In the genomic region with DNA sequence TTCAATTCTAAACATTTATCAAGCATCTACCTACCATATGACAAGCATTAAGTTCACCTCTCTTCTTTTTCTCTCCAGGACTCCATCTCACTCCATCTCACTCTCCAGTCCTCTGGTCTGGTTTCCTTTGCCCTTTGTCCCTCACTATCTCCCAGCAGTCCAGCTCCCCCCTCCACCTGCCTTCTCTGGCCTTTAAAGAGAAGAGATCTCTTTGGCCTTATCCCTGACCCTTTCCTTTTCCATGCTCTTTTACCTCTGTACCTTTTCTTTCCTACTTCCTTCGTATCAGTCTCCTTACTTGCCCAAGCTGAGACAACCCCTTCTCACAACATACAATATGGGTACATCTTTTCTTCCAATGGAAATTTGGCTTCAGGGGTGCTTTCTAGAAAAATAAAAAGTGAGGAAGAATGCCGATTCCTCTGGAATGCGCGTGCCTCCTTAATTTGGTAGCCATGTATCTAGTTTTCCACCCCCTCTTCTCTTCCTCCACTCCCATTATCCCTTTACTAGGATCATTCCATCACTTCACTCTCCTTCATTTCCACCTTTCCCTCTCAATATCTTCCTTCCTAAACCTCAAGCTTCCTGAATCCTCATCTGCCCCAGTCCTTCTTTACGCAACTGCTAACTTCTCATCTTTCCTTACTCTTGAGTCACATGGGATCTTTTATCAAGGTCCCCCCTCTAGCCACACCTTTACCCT, we compare ENCODE assay signal across 8 cellular contexts. TPM values are rescaled to one million over a fixed set of nuclear protein-coding genes. Genes with fewer than 3 reads are reported as not detected.
A peak's percentile ranks its signal among the peaks of the same experiment; 100 is the strongest.
DNase-seq lines count a peak whose midpoint lies in the region; ATAC-seq and TF ChIP-seq lines count a peak whose summit lies in the region.

No MANE protein-coding gene starts in this region.

- peak overlapping the region; percentile 94 for H3K27ac Mint-ChIP-seq in activated CD8-positive, alpha-beta memory T cell treated with anti-CD3 and anti-CD28 coated beads, Interleukin-2, amount 10 ng/mL, durations not matched to agents 7 days and 5 days
- peak overlapping the region; percentile 96 for H3K27ac Mint-ChIP-seq in activated CD4-positive, alpha-beta memory T cell treated with anti-CD3 and anti-CD28 coated beads for 36 hours

- no peaks in the 10 kb centered on the region for H3K27me3 ChIP-seq in right atrium auricular region
- no peaks in the 10 kb centered on the region for H3K27me3 ChIP-seq in skeletal muscle tissue (ENCODE audit: control insufficient read depth in 3 of 3, insufficient read depth in 3 of 3, low read length in 3 of 3)

- POLR2A ChIA-PET in activated CD4-positive, alpha-beta memory T cell treated with anti-CD3 and anti-CD28 coated beads for 36 hours (lab: Charles Lee): interaction anchor here (0.7 to 4.9 kb wide), 4 partner anchors 13 to 668 kb away, joined by 3 to 57 read pairs (median 4); a partner anchor contains a TSS

- CTCF ChIA-PET in activated CD8-positive, alpha-beta memory T cell treated with anti-CD3 and anti-CD28 coated beads, Interleukin-2, amount 10 ng/mL, durations not matched to agents 7 days and 5 days (lab: Charles Lee): interaction anchor here (1.1 to 4.6 kb wide), 4 partner anchors 15 to 58 kb away, joined by 3 to 31 read pairs (median 8); a partner anchor contains a TSS
- CTCF ChIA-PET in activated CD4-positive, alpha-beta memory T cell treated with anti-CD3 and anti-CD28 coated beads for 36 hours (lab: Charles Lee): interaction anchor here (0.7 to 1.3 kb wide), 2 partner anchors 19 to 48 kb away, joined by 3 to 5 read pairs; no protein-coding TSS in a partner anchor

- no peak for TF ChIP-seq CTCF in right atrium auricular region (IDR thresholded peaks at IDR 0.05)

- H3K4me1 Mint-ChIP-seq in activated CD8-positive, alpha-beta memory T cell treated with anti-CD3 and anti-CD28 coated beads, Interleukin-2, amount 10 ng/mL, durations not matched to agents 7 days and 5 days: peaks cover 62% of the 10 kb centered on the region
- peaks cover 65% of the 10 kb centered on the region for H3K4me1 Mint-ChIP-seq in activated CD4-positive, alpha-beta memory T cell treated with anti-CD3 and anti-CD28 coated beads for 36 hours (ENCODE audit: low read depth)

- H3K4me1 ChIP-seq in right atrium auricular region (peaks cover 0 to 57% of the 10 kb centered on the region in 2 donors), skeletal muscle tissue (ENCODE audit: control insufficient read depth in 3 of 3, insufficient read depth in 3 of 3, low read length in 3 of 3) (peaks cover 37 to 63% (median 46%) of the 10 kb centered on the region in 3 donors)

- H3K4me3 Mint-ChIP-seq in activated CD8-positive, alpha-beta memory T cell treated with anti-CD3 and anti-CD28 coated beads, Interleukin-2, amount 10 ng/mL, durations not matched to agents 7 days and 5 days: peak overlapping the region; percentile 93
- H3K4me3 Mint-ChIP-seq in activated CD4-positive, alpha-beta memory T cell treated with anti-CD3 and anti-CD28 coated beads for 36 hours: peak overlapping the region; percentile 85

- no peak for DNase-seq in activated CD8-positive, alpha-beta memory T cell treated with anti-CD3 and anti-CD28 coated beads, Interleukin-2, amount 10 ng/mL, durations not matched to agents 7 days and 5 days
- DNase-seq in activated CD8-positive, alpha-beta memory T cell treated with anti-CD3 and anti-CD28 coated beads for 24 hours: no peak
- no peak for DNase-seq in activated CD4-positive, alpha-beta memory T cell treated with anti-CD3 and anti-CD28 coated beads for 36 hours
- no peak for DNase-seq in right atrium auricular region (ENCODE audit: low spot score)

- peak overlapping the region; percentile 80 to 95 (median 80) for H3K9ac ChIP-seq in skeletal muscle tissue (ENCODE audit: low read depth in 1 of 3, low read length in 3 of 3)

- H3K9me3 ChIP-seq in right atrium auricular region (no peaks in the 10 kb centered on the region), skeletal muscle tissue (ENCODE audit: control insufficient read depth in 3 of 3, low read length in 3 of 3) (no peaks in the 10 kb centered on the region)

- H3K36me3 ChIP-seq in right atrium auricular region: peaks cover 16% of the 10 kb centered on the region
- peaks cover 15 to 18% (median 17%) of the 10 kb centered on the region in 3 donors for H3K36me3 ChIP-seq in skeletal muscle tissue (ENCODE audit: control insufficient read depth in 3 of 3, insufficient read depth in 3 of 3, low read length in 3 of 3)

- peak overlapping the region; percentile 92 to 94 for H3K27ac ChIP-seq in right atrium auricular region
- H3K27ac ChIP-seq in skeletal muscle tissue (ENCODE audit: low read depth, low read length): peak overlapping the region; percentile 96

- H3K9me3 Mint-ChIP-seq in activated CD8-positive, alpha-beta memory T cell treated with anti-CD3 and anti-CD28 coated beads, Interleukin-2, amount 10 ng/mL, durations not matched to agents 7 days and 5 days (ENCODE audit: low read depth): no peaks in the 10 kb centered on the region
- no peaks in the 10 kb centered on the region for H3K9me3 Mint-ChIP-seq in activated CD4-positive, alpha-beta memory T cell treated with anti-CD3 and anti-CD28 coated beads for 36 hours

- intact Hi-C loops in activated CD4-positive, alpha-beta memory T cell treated with anti-CD3 and anti-CD28 coated beads for 36 hours (cut with micrococcal nuclease): loop anchor here (5.0 to 10.0 kb wide), 2 partner anchors 202 to 796 kb away; a partner anchor contains a TSS

- H3K4me3 ChIP-seq in right atrium auricular region (peak overlapping the region; percentile 88 to 95), skeletal muscle tissue (ENCODE audit: low read length in 3 of 3) (peak overlapping the region; percentile 76 to 99 (median 94))

- peaks cover 12% of the 10 kb centered on the region for H3K36me3 Mint-ChIP-seq in activated CD8-positive, alpha-beta memory T cell treated with anti-CD3 and anti-CD28 coated beads, Interleukin-2, amount 10 ng/mL, durations not matched to agents 7 days and 5 days
- peaks cover 16% of the 10 kb centered on the region for H3K36me3 Mint-ChIP-seq in activated CD4-positive, alpha-beta memory T cell treated with anti-CD3 and anti-CD28 coated beads for 36 hours

- ATAC-seq in activated CD8-positive, alpha-beta memory T cell treated with anti-CD3 and anti-CD28 coated beads, Interleukin-2, amount 10 ng/mL, durations not matched to agents 7 days and 5 days: no peak
- ATAC-seq in HG03442 (IDR thresholded peaks at IDR 0.05; ENCODE audit: unreplicated experiment) (no peak), GM19397 (IDR thresholded peaks at IDR 0.05; ENCODE audit: unreplicated experiment) (no peak), HG02970 (IDR thresholded peaks at IDR 0.05; ENCODE audit: low FRiP score, unreplicated experiment) (no peak)

- H3K27me3 Mint-ChIP-seq in activated CD8-positive, alpha-beta memory T cell treated with anti-CD3 and anti-CD28 coated beads, Interleukin-2, amount 10 ng/mL, durations not matched to agents 7 days and 5 days: no peaks in the 10 kb centered on the region
- H3K27me3 Mint-ChIP-seq in activated CD4-positive, alpha-beta memory T cell treated with anti-CD3 and anti-CD28 coated beads for 36 hours: no peaks in the 10 kb centered on the region

RNA-seq across cellular contexts. Expression of a gene that starts 0.7 kb away (rescaled TPM):
- 10 to 100 TPM; 37.5 to 38.6 TPM for total RNA-seq in activated CD8-positive, alpha-beta memory T cell treated with anti-CD3 and anti-CD28 coated beads, Interleukin-2, amount 10 ng/mL, durations not matched to agents 7 days and 5 days
- 10 to 100 TPM; 34.0 to 34.8 TPM for total RNA-seq in activated CD4-positive, alpha-beta memory T cell treated with anti-CD3 and anti-CD28 coated beads for 36 hours
- total RNA-seq in right atrium auricular region (10 to 100 TPM; 59.6 to 77.1 TPM), skeletal muscle tissue (8.4 TPM)

RNA-seq across cellular contexts. Expression of a gene that starts 1.6 kb away (rescaled TPM):
- total RNA-seq in activated CD8-positive, alpha-beta memory T cell treated with anti-CD3 and anti-CD28 coated beads, Interleukin-2, amount 10 ng/mL, durations not matched to agents 7 days and 5 days: 10 to 100 TPM; 41.0 to 51.9 TPM
- total RNA-seq in activated CD4-positive, alpha-beta memory T cell treated with anti-CD3 and anti-CD28 coated beads for 36 hours: 10 to 100 TPM; 60.8 to 63.8 TPM
- total RNA-seq in right atrium auricular region (100 to 1,000 TPM; 104 to 106 TPM), skeletal muscle tissue (57.9 TPM)

RNA-seq across cellular contexts. Expression of a gene that starts 7.4 kb away (rescaled TPM):
- total RNA-seq in activated CD8-positive, alpha-beta memory T cell treated with anti-CD3 and anti-CD28 coated beads, Interleukin-2, amount 10 ng/mL, durations not matched to agents 7 days and 5 days: 10 to 100 TPM; 20.7 to 22.0 TPM
- total RNA-seq in activated CD4-positive, alpha-beta memory T cell treated with anti-CD3 and anti-CD28 coated beads for 36 hours: 10 to 100 TPM; 16.5 to 23.5 TPM
- total RNA-seq in right atrium auricular region: 1 to 10 TPM in 1 of 2 donors, under 1 TPM in 1; 0.94 to 1.4 TPM
- 0.52 TPM for total RNA-seq in skeletal muscle tissue

RNA-seq across cellular contexts. Expression of a gene that starts 12.2 kb away (rescaled TPM):
- 10 to 100 TPM; 11.4 to 13.1 TPM for total RNA-seq in activated CD8-positive, alpha-beta memory T cell treated with anti-CD3 and anti-CD28 coated beads, Interleukin-2, amount 10 ng/mL, durations not matched to agents 7 days and 5 days
- total RNA-seq in activated CD4-positive, alpha-beta memory T cell treated with anti-CD3 and anti-CD28 coated beads for 36 hours: 1 to 10 TPM; 6.5 to 7.1 TPM
- total RNA-seq in right atrium auricular region: 1 to 10 TPM; 4.8 to 5.2 TPM
- total RNA-seq in skeletal muscle tissue: 14.6 TPM

RNA-seq across cellular contexts. Expression of a gene that starts 13.4 kb away (rescaled TPM):
- total RNA-seq in activated CD8-positive, alpha-beta memory T cell treated with anti-CD3 and anti-CD28 coated beads, Interleukin-2, amount 10 ng/mL, durations not matched to agents 7 days and 5 days: 10 to 100 TPM; 60.0 to 61.6 TPM
- total RNA-seq in activated CD4-positive, alpha-beta memory T cell treated with anti-CD3 and anti-CD28 coated beads for 36 hours: 10 to 100 TPM; 63.4 to 65.9 TPM
- 10 to 100 TPM; 26.0 to 32.5 TPM for total RNA-seq in right atrium auricular region
- 50.1 TPM for total RNA-seq in skeletal muscle tissue

Comparison
In these comparisons a context has a peak if more than half of its experiments do, and no peak if none do; other contexts are left out.
1. RNA of a gene that starts 7.4 kb away (total RNA-seq): 16.5 to 23.5 TPM in activated CD4-positive, alpha-beta memory T cell treated with anti-CD3 and anti-CD28 coated beads for 36 hours and 20.7 to 22.0 TPM in activated CD8-positive, alpha-beta memory T cell treated with anti-CD3 and anti-CD28 coated beads, Interleukin-2, amount 10 ng/mL, durations not matched to agents 7 days and 5 days; 0.94 to 1.4 TPM in right atrium auricular region and 0.52 TPM in skeletal muscle tissue (single experiment); every median in the first group is over 4 times any median in the second.